In genomic region chr11:58965246-58965985, GRCh38 we compare ENCODE assay signal across 24 cellular contexts. TPM values are rescaled to one million over a fixed set of nuclear protein-coding genes. Genes with fewer than 3 reads are reported as not detected.
DNase-seq lines count a peak whose midpoint lies in the region; ATAC-seq, FAIRE-seq and TF ChIP-seq lines count a peak whose summit lies in the region.
"Had no signal": no experiment of that assay in that cellular context is flagged by ENCODE, and none has a peak within 500 bp of the region (broad histone marks: within the 10 kb centered on the region; RNA-seq: fewer than 3 reads in every experiment).

No MANE protein-coding gene starts in this region.

- no peak overlapping the region for H3K4me3 Mint-ChIP-seq in HFFc6
- H3K4me3 Mint-ChIP-seq in astrocyte (ENCODE audit: unreplicated experiment): no peak overlapping the region
- H3K4me3 Mint-ChIP-seq in T-helper 2 cell treated with Interferon-gamma antibody and Interleukin-4, amounts not matched to agents 5 μg/mL and 100 μg/mL, for 36 hours: no peak overlapping the region
- H3K4me3 Mint-ChIP-seq: activated naive CD8-positive, alpha-beta T cell treated with anti-CD3 and anti-CD28 coated beads, Interleukin-2, amount 10 ng/mL, durations not matched to agents 7 days and 5 days; CD8-positive, alpha-beta T cell; nephron had no signal

- peak; percentile 23 for FAIRE-seq in astrocyte (lab: Jason Lieb, UNC)
- FAIRE-seq: HepG2 had no signal

- no peaks in the 10 kb centered on the region for H3K4me1 ChIP-seq in astrocyte (ENCODE audit: insufficient read depth, low read length)
- H3K4me1 ChIP-seq: body of pancreas, esophagus muscularis mucosa, SJCRH30 had no signal

- no peak overlapping the region for H2AFZ ChIP-seq in astrocyte (ENCODE audit: low read depth, low read length)
- H2AFZ ChIP-seq: PC-9 had no signal

- H3K27ac Mint-ChIP-seq in HFFc6: 0 out of 2 replicates have a peak overlapping the region, but pooled peaks have one; percentile 20
- peak overlapping the region; percentile 30 for H3K27ac Mint-ChIP-seq in astrocyte (ENCODE audit: unreplicated experiment)
- H3K27ac Mint-ChIP-seq in T-helper 2 cell treated with Interferon-gamma antibody and Interleukin-4, amounts not matched to agents 5 μg/mL and 100 μg/mL, for 36 hours: no peak overlapping the region
- H3K27ac Mint-ChIP-seq: activated naive CD8-positive, alpha-beta T cell treated with anti-CD3 and anti-CD28 coated beads, Interleukin-2, amount 10 ng/mL, durations not matched to agents 7 days and 5 days; CD8-positive, alpha-beta T cell; nephron had no signal

- no peaks in the 10 kb centered on the region for H3K79me2 ChIP-seq in astrocyte (ENCODE audit: insufficient read depth, low read length)

- no peak for ATAC-seq in HG02840 (IDR thresholded peaks at IDR 0.05; ENCODE audit: low FRiP score, unreplicated experiment)
- ATAC-seq: body of pancreas; CD8-positive, alpha-beta T cell; HepG2; left lobe of liver had no signal

- H3K27me3 Mint-ChIP-seq in HFFc6 (ENCODE audit: insufficient read depth): peaks cover 18% of the 10 kb centered on the region
- H3K27me3 Mint-ChIP-seq in astrocyte (ENCODE audit: low read depth, unreplicated experiment): peaks cover 19% of the 10 kb centered on the region
- peaks cover 4% of the 10 kb centered on the region for H3K27me3 Mint-ChIP-seq in T-helper 2 cell treated with Interferon-gamma antibody and Interleukin-4, amounts not matched to agents 5 μg/mL and 100 μg/mL, for 36 hours (ENCODE audit: low read depth)
- H3K27me3 Mint-ChIP-seq: activated naive CD8-positive, alpha-beta T cell treated with anti-CD3 and anti-CD28 coated beads, Interleukin-2, amount 10 ng/mL, durations not matched to agents 7 days and 5 days had no signal

- peaks cover 15% of the 10 kb centered on the region for H3K4me1 Mint-ChIP-seq in HFFc6 (ENCODE audit: low read depth)
- H3K4me1 Mint-ChIP-seq in astrocyte (ENCODE audit: low read depth, unreplicated experiment): peaks cover 13% of the 10 kb centered on the region
- H3K4me1 Mint-ChIP-seq in T-helper 2 cell treated with Interferon-gamma antibody and Interleukin-4, amounts not matched to agents 5 μg/mL and 100 μg/mL, for 36 hours (ENCODE audit: low read depth): no peaks in the 10 kb centered on the region
- H3K4me1 Mint-ChIP-seq: nephron had no signal

- H3K9ac ChIP-seq in astrocyte (ENCODE audit: low read length): no peak overlapping the region

- H3K27ac ChIP-seq in astrocyte (ENCODE audit: low read depth, low read length): no peak overlapping the region
- H3K27ac ChIP-seq: body of pancreas, esophagus muscularis mucosa, PC-9, SJCRH30, WERI-Rb-1 had no signal

- DNase-seq in AG09309 (ENCODE audit: low read depth) (peak; percentile 14), HFFc6 (peak; percentile 59), astrocyte (ENCODE audit: low read depth) (peak; percentile 22), kidney tubule cell (ENCODE audit: low spot score) (peak; percentile 84), SKM-1 treated with dmso at 0.1 percent for 144 hours (lab: John Stamatoyannopoulos, UW; ENCODE audit: unreplicated experiment) (no peak), NCI-H2029 treated with DMSO at 0.1 percent for 48 hours (lab: John Stamatoyannopoulos, UW) (no peak)
- no peak for DNase-seq in T-helper 2 cell treated with Interferon-gamma antibody and Interleukin-4, amounts not matched to agents 5 μg/mL and 100 μg/mL, for 36 hours (ENCODE audit: low spot score)
- DNase-seq: activated CD8-positive, alpha-beta memory T cell treated with anti-CD3 and anti-CD28 coated beads, Interleukin-2, amount 50 U/mL, for 4 hours; activated naive CD8-positive, alpha-beta T cell treated with anti-CD3 and anti-CD28 coated beads, Interleukin-2, amount 10 ng/mL, durations not matched to agents 7 days and 5 days; body of pancreas; CD8-positive, alpha-beta T cell; effector memory CD4-positive, alpha-beta T cell; NCI-H1417 treated with DMSO at 0.1 percent for 48 hours; PC-9; SJCRH30; T-helper 2 cell; WERI-Rb-1 had no signal

- TF ChIP-seq CTCF in AG09309 (IDR thresholded peaks at IDR 0.05; ENCODE audit: control insufficient read depth, insufficient read depth, low read depth, low read length, missing control alignments) (no peak), HFFc6 (IDR thresholded peaks at IDR 0.05) (no peak), astrocyte (IDR thresholded peaks at IDR 0.05; ENCODE audit: insufficient read depth, low read depth, low read length) (no peak)

- H3K9me3 Mint-ChIP-seq in HFFc6: no peaks in the 10 kb centered on the region
- H3K9me3 Mint-ChIP-seq in astrocyte (ENCODE audit: unreplicated experiment): peaks cover 2% of the 10 kb centered on the region
- H3K9me3 Mint-ChIP-seq in T-helper 2 cell treated with Interferon-gamma antibody and Interleukin-4, amounts not matched to agents 5 μg/mL and 100 μg/mL, for 36 hours: no peaks in the 10 kb centered on the region
- H3K9me3 Mint-ChIP-seq: activated naive CD8-positive, alpha-beta T cell treated with anti-CD3 and anti-CD28 coated beads, Interleukin-2, amount 10 ng/mL, durations not matched to agents 7 days and 5 days; CD8-positive, alpha-beta T cell; nephron had no signal

- H3K36me3 Mint-ChIP-seq in HFFc6 (ENCODE audit: low read depth) (no peaks in the 10 kb centered on the region), astrocyte (ENCODE audit: low read depth, unreplicated experiment) (no peaks in the 10 kb centered on the region)
- no peaks in the 10 kb centered on the region for H3K36me3 Mint-ChIP-seq in T-helper 2 cell treated with Interferon-gamma antibody and Interleukin-4, amounts not matched to agents 5 μg/mL and 100 μg/mL, for 36 hours (ENCODE audit: low read depth)
- H3K36me3 Mint-ChIP-seq: activated naive CD8-positive, alpha-beta T cell treated with anti-CD3 and anti-CD28 coated beads, Interleukin-2, amount 10 ng/mL, durations not matched to agents 7 days and 5 days; CD8-positive, alpha-beta T cell had no signal

- H3K27me3 ChIP-seq in astrocyte (ENCODE audit: insufficient read depth, low read length): peaks cover 4% of the 10 kb centered on the region
- H3K27me3 ChIP-seq: body of pancreas, SJCRH30 had no signal

- no peak overlapping the region for H3K4me3 ChIP-seq in AG09309 (ENCODE audit: control insufficient read depth, low read depth, low read length)
- no peak overlapping the region for H3K4me3 ChIP-seq in astrocyte (ENCODE audit: insufficient read depth, low read depth, low read length)
- H3K4me3 ChIP-seq: body of pancreas, esophagus muscularis mucosa, PC-9, SJCRH30 had no signal

- no peaks in the 10 kb centered on the region for H3K9me3 ChIP-seq in astrocyte (ENCODE audit: insufficient read depth, low read depth, low read length)
- H3K9me3 ChIP-seq: body of pancreas, esophagus muscularis mucosa, SJCRH30 had no signal

- no peaks in the 10 kb centered on the region for H4K20me1 ChIP-seq in astrocyte (ENCODE audit: insufficient read depth, low read length)

- no peaks in the 10 kb centered on the region for H3K36me3 ChIP-seq in astrocyte (ENCODE audit: insufficient read depth, low read length)
- H3K36me3 ChIP-seq: esophagus muscularis mucosa, SJCRH30, WERI-Rb-1 had no signal

- no peak overlapping the region for H3K4me2 ChIP-seq in astrocyte (ENCODE audit: low read length)
- H3K4me2 ChIP-seq: PC-9 had no signal

RNA-seq across cellular contexts. Expression of gene GLYATL1, which starts 26.1 kb away (rescaled TPM):
- under 1 TPM in 4 of 6 experiments, not detected in 2; 0.14 to 0.33 (median 0.23) TPM for total RNA-seq in HFFc6 (2021; fragmentation: NEBNext Ultra II Directional; extraction: Animal tissue kit (Norgen Biotek cat#: 25700))
- 0.41 TPM in 1 of 2 replicates, not detected in the other for total RNA-seq in astrocyte
- total RNA-seq: activated naive CD8-positive, alpha-beta T cell treated with anti-CD3 and anti-CD28 coated beads, Interleukin-2, amount 10 ng/mL, durations not matched to agents 7 days and 5 days; CD8-positive, alpha-beta T cell; esophagus muscularis mucosa; HepG2; NCI-H460; PC-9; SJCRH30; subcutaneous adipose tissue had no signal

Comparison
In these comparisons a context has a peak if more than half of its experiments do, and no peak if none do; other contexts are left out.
1. DNase-seq: peak in AG09309 (single experiment), HFFc6 (single experiment), astrocyte (single experiment) and kidney tubule cell (single experiment); none in SKM-1 treated with dmso at 0.1 percent for 144 hours (single experiment), NCI-H2029 treated with DMSO at 0.1 percent for 48 hours (single experiment) and T-helper 2 cell treated with Interferon-gamma antibody and Interleukin-4, amounts not matched to agents 5 μg/mL and 100 μg/mL, for 36 hours (single experiment).